Comparison of ENCODE assay signal across 9 cellular contexts in the genomic region with DNA sequence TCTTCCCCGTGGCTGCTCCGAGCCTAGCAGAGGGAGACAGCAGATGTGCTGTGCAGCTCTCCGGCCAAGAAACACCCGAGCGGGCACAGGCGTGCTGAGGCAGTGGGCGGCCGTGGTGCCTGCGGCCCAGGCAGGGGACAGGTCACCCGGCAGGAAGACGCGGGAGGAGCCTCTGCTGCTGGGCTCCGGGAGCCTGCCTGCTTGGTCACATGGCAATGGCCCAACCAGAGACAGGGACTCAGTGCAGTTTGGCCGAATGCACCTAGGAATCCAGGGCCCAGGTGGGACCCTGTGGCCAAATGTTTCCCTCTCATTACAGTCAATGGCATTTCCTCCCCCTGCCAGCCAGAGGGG.
DNase-seq lines count a peak whose midpoint lies in the region; ATAC-seq and TF ChIP-seq lines count a peak whose summit lies in the region.
"Had no signal": no experiment of that assay in that cellular context is flagged by ENCODE, and none has a peak within 500 bp of the region (broad histone marks: within the 10 kb centered on the region; RNA-seq: fewer than 3 reads in every experiment).

No MANE protein-coding gene starts in this region.

- BruUV-seq in HCT116 (replicated peaks; lab: Mats Ljungman, UMichigan), result no TSS peak

- TF ChIP-seq RAD21 in HCT116 (IDR thresholded peaks at IDR 0.05; ENCODE audit: low read depth), result no peak

- H3K27me3 ChIP-seq in HCT116 (ENCODE audit: insufficient read depth, low read length) (no peaks in the 10 kb centered on the region), gastrocnemius medialis (no peaks in the 10 kb centered on the region)

- intact Hi-C loops in HCT116 (cut with micrococcal nuclease), result loop anchor here (2.0 kb wide), 1 partner anchor 431 kb away; no protein-coding TSS in a partner anchor
- intact Hi-C loops in gastrocnemius medialis (cut with DNase I; ENCODE audit: low total_unique reads), result loop anchor here (2.0 to 5.0 kb wide), 3 partner anchors 101 to 431 kb away; no protein-coding TSS in a partner anchor

- H3K79me2 ChIP-seq in HCT116 (ENCODE audit: insufficient read depth, low read length), result no peaks in the 10 kb centered on the region

- ATAC-seq in HCT116, result peak; percentile 83
- ATAC-seq in gastrocnemius medialis, result peak; percentile 19 to 42
- no peak for ATAC-seq in HG03135 (IDR thresholded peaks at IDR 0.05; ENCODE audit: unreplicated experiment)
- ATAC-seq in GM21390 (IDR thresholded peaks at IDR 0.05; ENCODE audit: unreplicated experiment), result no peak

- peak overlapping the region; percentile 91 for H3K4me2 ChIP-seq in HCT116 (ENCODE audit: low read length)

- no peak for TF ChIP-seq CTCF in HCT116 (IDR thresholded peaks at IDR 0.05 in 2 of 3, conservative IDR thresholded peaks at IDR 0.05 in 1 of 3; ENCODE audit: borderline replicate concordance in 1 of 3, insufficient read depth in 1 of 3, low read depth in 2 of 3, low read length in 2 of 3)
- no peak for TF ChIP-seq CTCF in gastrocnemius medialis (IDR thresholded peaks at IDR 0.05 in 4 of 5, conservative IDR thresholded peaks at IDR 0.05 in 1 of 5)

- H3K4me1 ChIP-seq in HCT116 (ENCODE audit: control insufficient read depth in 1 of 2, insufficient read depth in 2 of 2, low read length in 2 of 2) (peaks cover 6 to 12% of the 10 kb centered on the region in 2 experiments; a peak in 2 of 4 replicates), gastrocnemius medialis (peaks cover 5 to 8% of the 10 kb centered on the region in 2 donors)

- H3K36me3 ChIP-seq in HCT116 (ENCODE audit: control insufficient read depth in 1 of 2, insufficient read depth in 2 of 2, low read length in 2 of 2) (no peaks in the 10 kb centered on the region), gastrocnemius medialis (no peaks in the 10 kb centered on the region)

- no peaks in the 10 kb centered on the region for H3K9me3 ChIP-seq in HCT116 (ENCODE audit: control insufficient read depth in 1 of 2, insufficient read depth in 1 of 2, low read depth in 1 of 2, low read length in 2 of 2)
- H3K9me3 ChIP-seq in gastrocnemius medialis, result no peaks in the 10 kb centered on the region

- POLR2A ChIA-PET in HCT116 (lab: Charles Lee), result no interaction called here

- H3K9me2 ChIP-seq in HCT116 (ENCODE audit: insufficient read depth), result no peaks in the 10 kb centered on the region

- TF ChIP-seq POLR2A in HCT116 (IDR thresholded peaks at IDR 0.05; ENCODE audit: borderline replicate concordance, extremely low read depth, insufficient read depth, insufficient read length) (no peak), gastrocnemius medialis (IDR thresholded peaks at IDR 0.05) (no peak)

- H3K27ac ChIP-seq in HCT116 (ENCODE audit: low read depth, low read length), result no peak overlapping the region; the same call in 1 of the 2 replicates
- peak overlapping the region in 3 of 4 donors; percentile 11 to 47 (median 45) for H3K27ac ChIP-seq in gastrocnemius medialis

- H2AFZ ChIP-seq in HCT116 (ENCODE audit: low read depth, low read length, poor library complexity, severe bottlenecking), result peak overlapping the region; percentile 97

- H4K20me1 ChIP-seq in HCT116 (ENCODE audit: insufficient read depth), result no peaks in the 10 kb centered on the region

- CTCF ChIA-PET in HCT116 (lab: Charles Lee), result interaction anchor here (0.9 to 1.0 kb wide), 2 partner anchors 9 to 23 kb away, joined by 3 read pairs; no protein-coding TSS in a partner anchor

- H3K4me3 ChIP-seq in HCT116 (replicated peaks in 1 of 2; ENCODE audit: low read depth in 1 of 2, low read length in 2 of 2) (peak overlapping the region; percentile 36 to 50), gastrocnemius medialis (peak overlapping the region; percentile 46 to 63 (median 48))

- peak overlapping the region; percentile 50 for H3K9ac ChIP-seq in HCT116 (ENCODE audit: low read length)

- in situ Hi-C loops in gastrocnemius medialis (cut with MboI; ENCODE audit: low sequenced_read_pairs in 4 of 4), result loop anchor here in 1 of 4 donors (25.0 kb wide), 1 partner anchor 371 kb away; a partner anchor contains a TSS

- RAD21 ChIA-PET in HCT116 (lab: Charles Lee; ENCODE audit: low non-redundant PET in 1 of 2, low total read pairs in 2 of 2, uncharacterized antibody in 2 of 2, unreplicated experiment in 2 of 2), result interaction anchor here in 1 of 2 experiments (1.0 kb wide), 1 partner anchor 101 kb away, joined by 3 read pairs; no protein-coding TSS in a partner anchor

- DNase-seq in HCT116 (ENCODE audit: low read depth, low spot score) (peak; percentile 15), astrocyte of the hippocampus (ENCODE audit: low read depth, low spot score) (peak; percentile 42), iPS DF 19.7 (ENCODE audit: low read depth, low spot score) (peak; percentile 57), gastrocnemius medialis (no peak), epidermal melanocyte (ENCODE audit: insufficient read length, low spot score) (no peak)
- no peak for DNase-seq in activated CD4-positive, alpha-beta T cell treated with anti-CD3 and anti-CD28 coated beads, Interleukin-2, amount 50 U/mL, for 4 hours
- DNase-seq: GF-D8 had no signal

TF ChIP-seq in HCT116, 20 proteins besides CTCF, POLR2A, EP300 and RAD21:
- TF ChIP-seq SRF (IDR thresholded peaks at IDR 0.05; ENCODE audit: low read depth) (no peak), CBX3 (IDR thresholded peaks at IDR 0.05; ENCODE audit: low read depth) (no peak), ELF1 (IDR thresholded peaks at IDR 0.05; ENCODE audit: borderline replicate concordance, low read depth) (no peak), ZNF274 (IDR thresholded peaks at IDR 0.05; ENCODE audit: low read depth, low read length) (no peak), EGR1 (IDR thresholded peaks at IDR 0.05; ENCODE audit: low read depth) (no peak), SIN3A (IDR thresholded peaks at IDR 0.05; ENCODE audit: low read depth) (no peak), FOSL1 (IDR thresholded peaks at IDR 0.05; ENCODE audit: low read depth) (no peak)
- TF ChIP-seq, protein P1, sequence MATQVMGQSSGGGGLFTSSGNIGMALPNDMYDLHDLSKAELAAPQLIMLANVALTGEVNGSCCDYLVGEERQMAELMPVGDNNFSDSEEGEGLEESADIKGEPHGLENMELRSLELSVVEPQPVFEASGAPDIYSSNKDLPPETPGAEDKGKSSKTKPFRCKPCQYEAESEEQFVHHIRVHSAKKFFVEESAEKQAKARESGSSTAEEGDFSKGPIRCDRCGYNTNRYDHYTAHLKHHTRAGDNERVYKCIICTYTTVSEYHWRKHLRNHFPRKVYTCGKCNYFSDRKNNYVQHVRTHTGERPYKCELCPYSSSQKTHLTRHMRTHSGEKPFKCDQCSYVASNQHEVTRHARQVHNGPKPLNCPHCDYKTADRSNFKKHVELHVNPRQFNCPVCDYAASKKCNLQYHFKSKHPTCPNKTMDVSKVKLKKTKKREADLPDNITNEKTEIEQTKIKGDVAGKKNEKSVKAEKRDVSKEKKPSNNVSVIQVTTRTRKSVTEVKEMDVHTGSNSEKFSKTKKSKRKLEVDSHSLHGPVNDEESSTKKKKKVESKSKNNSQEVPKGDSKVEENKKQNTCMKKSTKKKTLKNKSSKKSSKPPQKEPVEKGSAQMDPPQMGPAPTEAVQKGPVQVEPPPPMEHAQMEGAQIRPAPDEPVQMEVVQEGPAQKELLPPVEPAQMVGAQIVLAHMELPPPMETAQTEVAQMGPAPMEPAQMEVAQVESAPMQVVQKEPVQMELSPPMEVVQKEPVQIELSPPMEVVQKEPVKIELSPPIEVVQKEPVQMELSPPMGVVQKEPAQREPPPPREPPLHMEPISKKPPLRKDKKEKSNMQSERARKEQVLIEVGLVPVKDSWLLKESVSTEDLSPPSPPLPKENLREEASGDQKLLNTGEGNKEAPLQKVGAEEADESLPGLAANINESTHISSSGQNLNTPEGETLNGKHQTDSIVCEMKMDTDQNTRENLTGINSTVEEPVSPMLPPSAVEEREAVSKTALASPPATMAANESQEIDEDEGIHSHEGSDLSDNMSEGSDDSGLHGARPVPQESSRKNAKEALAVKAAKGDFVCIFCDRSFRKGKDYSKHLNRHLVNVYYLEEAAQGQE (IDR thresholded peaks at IDR 0.05; ENCODE audit: low read depth), result no peak
- TF ChIP-seq, protein P2, sequence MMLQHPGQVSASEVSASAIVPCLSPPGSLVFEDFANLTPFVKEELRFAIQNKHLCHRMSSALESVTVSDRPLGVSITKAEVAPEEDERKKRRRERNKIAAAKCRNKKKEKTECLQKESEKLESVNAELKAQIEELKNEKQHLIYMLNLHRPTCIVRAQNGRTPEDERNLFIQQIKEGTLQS (IDR thresholded peaks at IDR 0.05), result no peak
- TF ChIP-seq, protein P3, sequence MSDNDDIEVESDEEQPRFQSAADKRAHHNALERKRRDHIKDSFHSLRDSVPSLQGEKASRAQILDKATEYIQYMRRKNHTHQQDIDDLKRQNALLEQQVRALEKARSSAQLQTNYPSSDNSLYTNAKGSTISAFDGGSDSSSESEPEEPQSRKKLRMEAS (IDR thresholded peaks at IDR 0.05), result no peak
- TF ChIP-seq, protein P4, sequence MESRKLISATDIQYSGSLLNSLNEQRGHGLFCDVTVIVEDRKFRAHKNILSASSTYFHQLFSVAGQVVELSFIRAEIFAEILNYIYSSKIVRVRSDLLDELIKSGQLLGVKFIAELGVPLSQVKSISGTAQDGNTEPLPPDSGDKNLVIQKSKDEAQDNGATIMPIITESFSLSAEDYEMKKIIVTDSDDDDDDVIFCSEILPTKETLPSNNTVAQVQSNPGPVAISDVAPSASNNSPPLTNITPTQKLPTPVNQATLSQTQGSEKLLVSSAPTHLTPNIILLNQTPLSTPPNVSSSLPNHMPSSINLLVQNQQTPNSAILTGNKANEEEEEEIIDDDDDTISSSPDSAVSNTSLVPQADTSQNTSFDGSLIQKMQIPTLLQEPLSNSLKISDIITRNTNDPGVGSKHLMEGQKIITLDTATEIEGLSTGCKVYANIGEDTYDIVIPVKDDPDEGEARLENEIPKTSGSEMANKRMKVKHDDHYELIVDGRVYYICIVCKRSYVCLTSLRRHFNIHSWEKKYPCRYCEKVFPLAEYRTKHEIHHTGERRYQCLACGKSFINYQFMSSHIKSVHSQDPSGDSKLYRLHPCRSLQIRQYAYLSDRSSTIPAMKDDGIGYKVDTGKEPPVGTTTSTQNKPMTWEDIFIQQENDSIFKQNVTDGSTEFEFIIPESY (IDR thresholded peaks at IDR 0.05; ENCODE audit: extremely low read depth, insufficient replicate concordance, low read length), result no peak

Comparison
In these comparisons a context has a peak if more than half of its experiments do, and no peak if none do; other contexts are left out.
1. ATAC-seq: peak in HCT116 (single experiment) and gastrocnemius medialis (2 of 2); none in HG03135 (single experiment) and GM21390 (single experiment).
2. DNase-seq: peak in HCT116 (single experiment), astrocyte of the hippocampus (single experiment) and iPS DF 19.7 (single experiment); none in gastrocnemius medialis (0 of 2), epidermal melanocyte (single experiment) and activated CD4-positive, alpha-beta T cell treated with anti-CD3 and anti-CD28 coated beads, Interleukin-2, amount 50 U/mL, for 4 hours (0 of 2).